ENCODE assay signal across 12 cellular contexts in the genomic region with DNA sequence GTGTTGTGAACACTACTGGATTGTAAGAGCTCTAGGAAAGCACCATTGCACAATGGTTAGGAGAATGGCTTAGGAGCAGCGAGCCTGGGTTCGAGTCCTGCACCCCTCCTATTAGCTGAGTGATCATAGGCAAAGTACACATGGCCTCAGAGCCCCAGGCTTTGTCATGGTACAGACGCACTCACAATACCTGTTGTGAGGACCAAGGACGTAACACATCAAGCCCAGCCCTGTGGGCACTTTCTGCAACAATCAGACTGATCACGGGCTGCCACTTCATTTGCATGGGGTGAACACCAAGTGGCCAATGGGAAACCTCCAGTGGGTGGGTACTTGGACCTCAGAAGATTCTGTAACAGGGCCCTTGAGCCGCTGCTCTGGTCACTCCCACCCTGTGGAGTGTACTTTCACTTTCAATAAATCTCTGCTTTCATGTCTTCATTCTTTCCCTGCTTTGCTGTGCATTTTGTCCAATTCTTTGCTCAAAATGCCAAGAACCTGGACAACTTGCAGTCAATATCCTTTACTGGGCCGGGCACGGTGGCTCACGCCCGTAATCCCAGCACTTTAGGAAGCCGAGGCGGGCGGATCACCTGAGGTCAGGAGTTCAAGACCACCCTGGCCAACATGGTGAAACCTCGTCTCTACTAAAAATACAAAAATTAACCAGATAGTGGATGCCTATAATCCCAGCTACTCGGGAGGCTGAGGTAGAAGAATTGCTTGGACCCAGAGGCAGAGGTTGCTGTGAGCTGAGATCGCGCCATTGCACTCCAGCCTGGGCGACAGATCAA. TPM values are rescaled to one million over a fixed set of nuclear protein-coding genes. Genes with fewer than 3 reads are reported as not detected.
A peak's percentile ranks its signal among the peaks of the same experiment; 100 is the strongest.
DNase-seq lines count a peak whose midpoint lies in the region; ATAC-seq, FAIRE-seq and TF ChIP-seq lines count a peak whose summit lies in the region.
"Had no signal": no experiment of that assay in that cellular context is flagged by ENCODE, and none has a peak within 500 bp of the region (broad histone marks: within the 10 kb centered on the region; RNA-seq: fewer than 3 reads in every experiment).

No MANE protein-coding gene starts in this region.

- intact Hi-C loops in spleen (cut with DNase I; ENCODE audit: low total_unique reads): loop anchor here (10.0 kb wide), 1 partner anchor 712 kb away; no protein-coding TSS in a partner anchor

- H2AFZ ChIP-seq in astrocyte (ENCODE audit: low read depth, low read length): no peak overlapping the region

- H3K27ac Mint-ChIP-seq in astrocyte (ENCODE audit: unreplicated experiment): no peak overlapping the region
- H3K27ac Mint-ChIP-seq: activated B cell treated with CpG ODN at 0.5 μM for 24 hours, mesothelial cell of epicardium had no signal

- H3K79me2 ChIP-seq in astrocyte (ENCODE audit: insufficient read depth, low read length): no peaks in the 10 kb centered on the region

- no peak overlapping the region for H3K4me3 Mint-ChIP-seq in astrocyte (ENCODE audit: unreplicated experiment)
- H3K4me3 Mint-ChIP-seq: activated B cell treated with CpG ODN at 0.5 μM for 24 hours, mesothelial cell of epicardium had no signal

- no peak overlapping the region for H3K4me2 ChIP-seq in astrocyte (ENCODE audit: low read length)

- DNase-seq in NCI-H1417 (lab: John Stamatoyannopoulos, UW): peak in 2 of 3 experiments; percentile 17 to 69
- no peak for DNase-seq in NCI-H1417 treated with DMSO at 0.1 percent for 48 hours (lab: John Stamatoyannopoulos, UW)
- peak; percentile 4 for DNase-seq in astrocyte (ENCODE audit: low read depth)
- peak; percentile 79 for DNase-seq in left kidney (ENCODE audit: low read depth, low spot score)
- no peak for DNase-seq in spleen
- DNase-seq: 8988T, activated B cell treated with CpG ODN at 0.5 μM for 24 hours had no signal

- H3K27me3 Mint-ChIP-seq in astrocyte (ENCODE audit: low read depth, unreplicated experiment): peaks cover 19% of the 10 kb centered on the region

- no peak overlapping the region for H3K27ac ChIP-seq in astrocyte (ENCODE audit: low read depth, low read length)
- H3K27ac ChIP-seq in spleen: no peak overlapping the region
- H3K27ac ChIP-seq: heart left ventricle had no signal

- H3K4me1 ChIP-seq in astrocyte (ENCODE audit: insufficient read depth, low read length): no peaks in the 10 kb centered on the region
- H3K4me1 ChIP-seq in spleen: peaks cover 0 to 22% (median 3%) of the 10 kb centered on the region in 6 donors
- H3K4me1 ChIP-seq: heart left ventricle had no signal

- H3K36me3 Mint-ChIP-seq in astrocyte (ENCODE audit: low read depth, unreplicated experiment): no peaks in the 10 kb centered on the region
- H3K36me3 Mint-ChIP-seq: mesothelial cell of epicardium had no signal

- ATAC-seq in GM19328 (IDR thresholded peaks at IDR 0.05; ENCODE audit: unreplicated experiment): no peak
- no peak for ATAC-seq in HG03521 (IDR thresholded peaks at IDR 0.05; ENCODE audit: unreplicated experiment)
- no peak for ATAC-seq in HG02938 (IDR thresholded peaks at IDR 0.05; ENCODE audit: unreplicated experiment)

- no peak for TF ChIP-seq CTCF in astrocyte (IDR thresholded peaks at IDR 0.05; ENCODE audit: insufficient read depth, low read depth, low read length)
- TF ChIP-seq CTCF in spleen (IDR thresholded peaks at IDR 0.05 in 8 of 11, conservative IDR thresholded peaks at IDR 0.05 in 3 of 11): no peak

- no peaks in the 10 kb centered on the region for H3K9me3 Mint-ChIP-seq in astrocyte (ENCODE audit: unreplicated experiment)
- H3K9me3 Mint-ChIP-seq: activated B cell treated with CpG ODN at 0.5 μM for 24 hours, mesothelial cell of epicardium had no signal

- no peak for TF ChIP-seq POLR2A in spleen (IDR thresholded peaks at IDR 0.05)

- no peak for FAIRE-seq in astrocyte (lab: Jason Lieb, UNC)

- H3K4me3 ChIP-seq in astrocyte (ENCODE audit: insufficient read depth, low read depth, low read length) (no peak overlapping the region), spleen (peak overlapping the region in 5 of 8 donors; percentile 5 to 59 (median 12))

- no peaks in the 10 kb centered on the region for H3K4me1 Mint-ChIP-seq in astrocyte (ENCODE audit: low read depth, unreplicated experiment)

- WGBS in spleen, 5 donors: 65 to 81% (median 72%) methylated on average over 18 of the region's 18 CpGs

- H3K36me3 ChIP-seq in astrocyte (ENCODE audit: insufficient read depth, low read length) (no peaks in the 10 kb centered on the region), spleen (no peaks in the 10 kb centered on the region)
- H3K36me3 ChIP-seq: heart left ventricle had no signal

- no peaks in the 10 kb centered on the region for H3K27me3 ChIP-seq in astrocyte (ENCODE audit: insufficient read depth, low read length)
- peaks cover 0 to 12% (median 0%) of the 10 kb centered on the region in 7 donors for H3K27me3 ChIP-seq in spleen (replicated peaks in 1 of 7)

- no peak overlapping the region for H3K9ac ChIP-seq in astrocyte (ENCODE audit: low read length)

- no peaks in the 10 kb centered on the region for H4K20me1 ChIP-seq in astrocyte (ENCODE audit: insufficient read depth, low read length)

- H3K9me3 ChIP-seq in astrocyte (ENCODE audit: insufficient read depth, low read depth, low read length): no peaks in the 10 kb centered on the region
- no peaks in the 10 kb centered on the region for H3K9me3 ChIP-seq in spleen
- H3K9me3 ChIP-seq: heart left ventricle had no signal

RNA-seq across cellular contexts. Expression of gene GLRX5, which starts 28.2 kb away (rescaled TPM):
- total RNA-seq in astrocyte (50.1 and 50.5 TPM in 2 replicates), spleen (10 to 100 TPM; 18.2 to 48.4 (median 24.6) TPM)
- polyA plus RNA-seq in spleen: 10 to 100 TPM; 24.4 to 37.3 (median 34.0) TPM

RNA-seq across cellular contexts. Expression of gene SYNE3, which starts 46.6 kb away (rescaled TPM):
- 2.5 TPM in 2 replicates for total RNA-seq in astrocyte
- total RNA-seq in spleen: 10 to 100 TPM; 26.8 to 34.5 (median 28.9) TPM
- polyA plus RNA-seq in spleen: 1 to 10 TPM; 1.4 to 5.2 (median 1.8) TPM

Comparison
In these comparisons a context has a peak if more than half of its experiments do, and no peak if none do; other contexts are left out.
1. DNase-seq: peak in NCI-H1417 (2 of 3), astrocyte (single experiment) and left kidney (single experiment); none in NCI-H1417 treated with DMSO at 0.1 percent for 48 hours (single experiment) and spleen (single experiment).